In genomic region chr18:11246883-11247282, GRCh38 we compare ENCODE assay signal across 24 cellular contexts.
"Had no signal": no experiment of that assay in that cellular context is flagged by ENCODE, and none has a peak within 500 bp of the region (broad histone marks: within the 10 kb centered on the region; RNA-seq: fewer than 3 reads in every experiment).

No MANE protein-coding gene starts in this region.

- H3K36me3 ChIP-seq: esophagus muscularis mucosa, pancreas, stomach, suprapubic skin, uterus, WERI-Rb-1 had no signal

- ATAC-seq: activated naive CD4-positive, alpha-beta T cell treated with anti-CD3 and anti-CD28 coated beads, Interleukin-2, amount 50 U/mL, for 72 hours; activated T-helper 17 cell treated with anti-CD3 and anti-CD28 coated beads, Interleukin-2, amount 50 U/mL, for 72 hours; left ventricle myocardium superior; right cardiac atrium had no signal

- H3K4me2 ChIP-seq: hepatocyte had no signal

- H3K27me3 ChIP-seq: esophagus muscularis mucosa, hepatocyte, pancreas, stomach, suprapubic skin, uterus had no signal

- H3K9me3 ChIP-seq: pancreas, suprapubic skin, uterus had no signal

- H3K4me1 ChIP-seq: esophagus muscularis mucosa, pancreas, stomach, suprapubic skin, uterus had no signal

- DNase-seq: activated CD4-positive, CD25-positive, alpha-beta regulatory T cell treated with anti-CD3 and anti-CD28 coated beads, Interleukin-2, amount 50 U/mL, for 72 hours; activated T-cell treated with anti-CD3 and anti-CD28 coated beads, Interleukin-2, amount 50 U/mL, for 1 hour; cerebellar nuclear complex; foreskin melanocyte; glutamatergic neuron; immature natural killer cell; left ventricle myocardium superior; mammary epithelial cell; midbrain; natural killer cell; pancreas; right cardiac atrium; stimulated activated CD4-positive, alpha-beta T cell treated with anti-CD3 and anti-CD28 coated beads, Interleukin-2, amount 100 ng/mL, for 24 hours; stomach; trophoblast cell; uterus; WERI-Rb-1 had no signal

- H3K27ac ChIP-seq: coronary artery, esophagus muscularis mucosa, hepatocyte, pancreas, stomach, suprapubic skin, uterus, WERI-Rb-1 had no signal

- H3K79me2 ChIP-seq: hepatocyte had no signal

- H3K4me3 ChIP-seq: coronary artery, esophagus muscularis mucosa, hepatocyte, pancreas, skin epidermis, stomach, suprapubic skin, uterus had no signal

- H2AFZ ChIP-seq: hepatocyte had no signal
